Comparison of ENCODE assay signal across 1 cellular context in the genomic region with DNA sequence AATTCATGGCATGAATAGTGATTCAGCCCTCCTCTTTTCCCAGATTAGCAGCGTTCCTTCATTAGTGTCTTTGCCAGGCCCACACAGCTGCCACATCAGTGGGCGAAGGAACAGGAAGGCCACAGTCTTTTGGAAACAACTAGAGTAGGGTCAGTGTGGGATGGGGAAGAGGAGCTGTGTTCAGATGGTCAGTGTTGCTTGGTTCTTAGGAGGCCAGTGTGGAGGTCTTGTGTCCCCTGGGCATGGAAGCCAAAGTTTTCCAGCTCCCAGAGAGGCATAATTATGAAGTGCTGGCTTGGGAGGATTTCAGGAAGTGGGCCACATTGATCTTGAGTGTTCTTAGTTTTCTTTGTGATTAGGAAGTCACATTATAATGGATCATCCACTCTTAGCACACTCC.
TF ChIP-seq lines count a peak whose summit lies in the region.

No MANE protein-coding gene starts in this region.

TF ChIP-seq in IMR-90, 13 proteins besides CTCF, POLR2A, EP300 and RAD21:
- no peak for TF ChIP-seq MAZ (IDR thresholded peaks at IDR 0.05; ENCODE audit: borderline replicate concordance, low read depth, low read length)
- TF ChIP-seq MXI1 (IDR thresholded peaks at IDR 0.05; ENCODE audit: borderline replicate concordance, low read depth, low read length) = no peak
- TF ChIP-seq, protein P1, sequence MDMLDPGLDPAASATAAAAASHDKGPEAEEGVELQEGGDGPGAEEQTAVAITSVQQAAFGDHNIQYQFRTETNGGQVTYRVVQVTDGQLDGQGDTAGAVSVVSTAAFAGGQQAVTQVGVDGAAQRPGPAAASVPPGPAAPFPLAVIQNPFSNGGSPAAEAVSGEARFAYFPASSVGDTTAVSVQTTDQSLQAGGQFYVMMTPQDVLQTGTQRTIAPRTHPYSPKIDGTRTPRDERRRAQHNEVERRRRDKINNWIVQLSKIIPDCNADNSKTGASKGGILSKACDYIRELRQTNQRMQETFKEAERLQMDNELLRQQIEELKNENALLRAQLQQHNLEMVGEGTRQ (IDR thresholded peaks at IDR 0.05; ENCODE audit: low read depth, low read length) = no peak
- no peak for TF ChIP-seq BHLHE40 (IDR thresholded peaks at IDR 0.05; ENCODE audit: low read depth, low read length)
- no peak for TF ChIP-seq CHD1 (IDR thresholded peaks at IDR 0.05; ENCODE audit: low read depth, low read length)
- no peak for TF ChIP-seq NFE2L2 (IDR thresholded peaks at IDR 0.05; ENCODE audit: low read depth, low read length)
- no peak for TF ChIP-seq MAFK (IDR thresholded peaks at IDR 0.05; ENCODE audit: low read depth, low read length)
- TF ChIP-seq ELK1 (IDR thresholded peaks at IDR 0.05; ENCODE audit: borderline replicate concordance, low read depth, low read length) = no peak
- no peak for TF ChIP-seq FOS (IDR thresholded peaks at IDR 0.05; ENCODE audit: low read depth, low read length)
- TF ChIP-seq RCOR1 (IDR thresholded peaks at IDR 0.05; ENCODE audit: insufficient replicate concordance, low read length) = no peak
- TF ChIP-seq RFX5 (IDR thresholded peaks at IDR 0.05; ENCODE audit: low read depth, low read length) = no peak
TF ChIP-seq in IMR-90: peak in this region for 0.
